In the genomic region with DNA sequence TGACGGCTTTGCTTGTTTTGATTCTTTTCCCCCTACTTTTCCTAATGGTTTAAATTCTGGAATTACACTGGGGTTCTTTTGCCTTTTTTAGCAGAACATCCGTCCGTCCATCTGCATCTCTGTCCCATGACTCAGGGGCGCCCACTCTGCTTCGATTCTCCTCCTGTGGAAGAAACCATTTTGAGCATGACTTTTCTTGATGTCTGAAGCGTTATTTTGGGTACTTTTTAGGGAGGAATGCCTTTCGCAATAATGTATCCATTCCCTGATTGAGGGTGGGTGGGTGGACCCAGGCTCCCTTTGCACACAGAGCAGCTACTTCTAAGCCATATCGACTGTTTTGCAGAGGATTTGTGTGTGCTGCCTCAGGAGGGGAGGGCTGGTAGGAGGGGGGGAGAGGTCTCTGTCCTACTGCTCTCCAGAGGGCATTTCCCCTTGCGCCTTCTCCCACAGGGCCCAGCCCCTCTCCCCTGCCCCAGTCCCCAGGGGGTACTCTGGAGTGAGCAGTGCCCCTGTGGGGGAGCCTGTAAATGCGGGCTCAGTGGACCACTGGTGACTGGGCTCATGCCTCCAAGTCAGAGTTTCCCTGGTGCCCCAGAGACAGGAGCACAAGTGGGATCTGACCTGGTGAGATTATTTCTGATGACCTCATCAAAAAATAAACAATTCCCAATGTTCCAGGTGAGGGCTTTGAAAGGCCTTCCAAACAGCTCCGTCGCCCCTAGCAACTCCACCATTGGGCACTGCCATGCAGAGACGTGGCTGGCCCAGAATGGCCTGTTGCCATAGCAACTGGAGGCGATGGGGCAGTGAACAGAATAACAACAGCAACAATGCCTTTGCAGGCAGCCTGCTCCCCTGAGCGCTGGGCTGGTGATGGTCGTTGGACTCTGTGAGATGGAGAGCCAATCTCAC, we compare ENCODE assay signal across 10 cellular contexts. TPM values are rescaled to one million over a fixed set of nuclear protein-coding genes. Genes with fewer than 3 reads are reported as not detected.
A peak's percentile ranks its signal among the peaks of the same experiment; 100 is the strongest.
DNase-seq lines count a peak whose midpoint lies in the region; ATAC-seq, FAIRE-seq and TF ChIP-seq lines count a peak whose summit lies in the region.
"Had no signal": no experiment of that assay in that cellular context is flagged by ENCODE, and none has a peak within 500 bp of the region (broad histone marks: within the 10 kb centered on the region; RNA-seq: fewer than 3 reads in every experiment).

No MANE protein-coding gene starts in this region.

- no peak for TF ChIP-seq RAD21 in HepG2 (CRISPR knock-in tag; IDR thresholded peaks at IDR 0.05)

- TF ChIP-seq EP300 in HepG2 (IDR thresholded peaks at IDR 0.05; ENCODE audit: low read depth in 2 of 2, low read length in 2 of 2) (no peak), HepG2 (CRISPR knock-in tag; IDR thresholded peaks at IDR 0.05; ENCODE audit: borderline replicate concordance) (no peak)

- H3K79me2 ChIP-seq in HepG2 (ENCODE audit: insufficient read depth, low read length), result no peaks in the 10 kb centered on the region

- BruUV-seq in HepG2 (replicated peaks; lab: Mats Ljungman, UMichigan), result no TSS peak

- in situ Hi-C loops in HepG2 (cut with HindIII; ENCODE audit: extremely low pct_ligation_motif_present, low pct_unique_long_range_greater_than_20kb), result loop anchor here (5.0 kb wide), 1 partner anchor 137 kb away; the partner anchor contains the start of gene APEH

- CTCF ChIA-PET in HepG2 (lab: Yijun Ruan, JAX; ENCODE audit: low intra/inter-chr PET ratio, low total read pairs), result no interaction called here

- H2AFZ ChIP-seq in HepG2 (ENCODE audit: low read length), result no peak overlapping the region

- H3K4me1 ChIP-seq in HepG2 (ENCODE audit: insufficient read depth, low read length), result peaks cover 29% of the 10 kb centered on the region

- H4K20me1 ChIP-seq in HepG2 (ENCODE audit: insufficient read depth, low read length), result no peaks in the 10 kb centered on the region

- H3K27ac ChIP-seq in HepG2 (ENCODE audit: extremely low read length, insufficient read depth, low read length) (no peak overlapping the region), temporal lobe (ENCODE audit: low read depth, low read length) (peak overlapping the region; percentile 87)

- no peak for ATAC-seq in HepG2
- ATAC-seq: activated CD8-positive, alpha-beta T cell treated with anti-CD3 and anti-CD28 coated beads for 36 hours had no signal

- no peak for TF ChIP-seq CTCF in HepG2 (CRISPR knock-in tag; IDR thresholded peaks at IDR 0.05)

- no peak overlapping the region for H3K4me2 ChIP-seq in HepG2 (ENCODE audit: low read depth, low read length)

- H3K9ac ChIP-seq in HepG2 (ENCODE audit: insufficient read depth, low read depth, low read length), result no peak overlapping the region

- no peaks in the 10 kb centered on the region for H3K27me3 ChIP-seq in HepG2 (ENCODE audit: control insufficient read depth in 1 of 2, insufficient read depth in 2 of 2, low read length in 2 of 2)

- intact Hi-C loops in HepG2 (cut with micrococcal nuclease; ENCODE audit: unreplicated experiment), result loop anchor here (5.0 kb wide), 1 partner anchor 63 kb away; the partner anchor contains the start of gene DAG1

- TF ChIP-seq POLR2A in HepG2 (IDR thresholded peaks at IDR 0.05; ENCODE audit: insufficient read depth in 1 of 2, low read depth in 2 of 2, low read length in 2 of 2), result no peak

- peaks cover 17 to 38% of the 10 kb centered on the region in 2 experiments; a peak in 4 of 5 replicates for H3K36me3 ChIP-seq in HepG2 (replicated peaks in 1 of 2; ENCODE audit: control insufficient read depth in 1 of 2, insufficient read depth in 2 of 2, low read length in 2 of 2)

- FAIRE-seq in HepG2 (lab: Jason Lieb, UNC), result no peak

- H3K9me3 ChIP-seq in HepG2 (ENCODE audit: low read length), result no peaks in the 10 kb centered on the region

- POLR2A ChIA-PET in HepG2 (lab: Yijun Ruan, JAX), result interaction anchor here (0.6 kb wide), 1 partner anchor 55 kb away, joined by 3 read pairs; no protein-coding TSS in a partner anchor

- WGBS in HepG2 (ENCODE audit: low lambda C conversion rate), result 96% methylated on average over 14 of the region's 16 CpGs

- peak; percentile 96 for DNase-seq in NCI-H146 (lab: John Stamatoyannopoulos, UW)
- DNase-seq in astrocyte of the hippocampus (ENCODE audit: low read depth, low spot score), result peak; percentile 88
- DNase-seq in HepG2 (ENCODE audit: low spot score), result peak; percentile 16
- no peak for DNase-seq in activated CD4-positive, alpha-beta T cell treated with anti-CD3 and anti-CD28 coated beads, Interleukin-2, amount 50 U/mL, for 4 hours
- no peak for DNase-seq in NCI-H1694 (lab: John Stamatoyannopoulos, UW)
- no peak for DNase-seq in activated T-cell treated with anti-CD3 and anti-CD28 coated beads, Interleukin-2, amount 50 U/mL, for 48 hours
- DNase-seq: activated CD8-positive, alpha-beta T cell treated with anti-CD3 and anti-CD28 coated beads for 36 hours; OCI-M1 had no signal

- H3K4me3 ChIP-seq in HepG2 (replicated peaks in 1 of 3; ENCODE audit: insufficient read depth in 1 of 3, low read depth in 2 of 3, low read length in 3 of 3), result no peak overlapping the region
- H3K4me3 ChIP-seq: lung had no signal

TF ChIP-seq in HepG2, 621 proteins besides CTCF, POLR2A, EP300 and RAD21 (continues in another document):
- peak; percentile 99 for TF ChIP-seq MAFF (IDR thresholded peaks at IDR 0.05; ENCODE audit: low read depth, low read length)
- no peak for TF ChIP-seq ATF1 (CRISPR knock-in tag; IDR thresholded peaks at IDR 0.05)
- no peak for TF ChIP-seq ZKSCAN1 (IDR thresholded peaks at IDR 0.05; ENCODE audit: low read length)
- no peak for TF ChIP-seq ZNF570 (CRISPR knock-in tag; IDR thresholded peaks at IDR 0.05; ENCODE audit: borderline replicate concordance)
- TF ChIP-seq, protein P1, sequence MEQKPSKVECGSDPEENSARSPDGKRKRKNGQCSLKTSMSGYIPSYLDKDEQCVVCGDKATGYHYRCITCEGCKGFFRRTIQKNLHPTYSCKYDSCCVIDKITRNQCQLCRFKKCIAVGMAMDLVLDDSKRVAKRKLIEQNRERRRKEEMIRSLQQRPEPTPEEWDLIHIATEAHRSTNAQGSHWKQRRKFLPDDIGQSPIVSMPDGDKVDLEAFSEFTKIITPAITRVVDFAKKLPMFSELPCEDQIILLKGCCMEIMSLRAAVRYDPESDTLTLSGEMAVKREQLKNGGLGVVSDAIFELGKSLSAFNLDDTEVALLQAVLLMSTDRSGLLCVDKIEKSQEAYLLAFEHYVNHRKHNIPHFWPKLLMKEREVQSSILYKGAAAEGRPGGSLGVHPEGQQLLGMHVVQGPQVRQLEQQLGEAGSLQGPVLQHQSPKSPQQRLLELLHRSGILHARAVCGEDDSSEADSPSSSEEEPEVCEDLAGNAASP (CRISPR knock-in tag; IDR thresholded peaks at IDR 0.05; ENCODE audit: borderline replicate concordance), result no peak
- TF ChIP-seq ZNF777 (CRISPR knock-in tag; IDR thresholded peaks at IDR 0.05), result no peak
- no peak for TF ChIP-seq RELA (CRISPR knock-in tag; IDR thresholded peaks at IDR 0.05)
- TF ChIP-seq MTA3 (CRISPR knock-in tag; IDR thresholded peaks at IDR 0.05), result no peak
- no peak for TF ChIP-seq ZNF143 (CRISPR knock-in tag; IDR thresholded peaks at IDR 0.05)
- peak; percentile 30; the same call in 1 of the 2 replicates for TF ChIP-seq CEBPB (IDR thresholded peaks at IDR 0.05; ENCODE audit: borderline replicate concordance, low read depth, low read length)
- peak; percentile 98 to 99 for TF ChIP-seq MAFK (conservative IDR thresholded peaks at IDR 0.05 in 1 of 2, IDR thresholded peaks at IDR 0.05 in 1 of 2; ENCODE audit: low read length in 2 of 2)
- peak; percentile 56 for TF ChIP-seq ATF7 (IDR thresholded peaks at IDR 0.05)
- TF ChIP-seq ATF7 (CRISPR knock-in tag; IDR thresholded peaks at IDR 0.05), result no peak
- TF ChIP-seq RFX5 (IDR thresholded peaks at IDR 0.05; ENCODE audit: low read depth, low read length), result peak; percentile 58
- TF ChIP-seq RFX1 (IDR thresholded peaks at IDR 0.05), result peak; percentile 79
- TF ChIP-seq E2F2 (CRISPR knock-in tag; IDR thresholded peaks at IDR 0.05; ENCODE audit: borderline replicate concordance), result no peak
- TF ChIP-seq ZNF788 (CRISPR knock-in tag; IDR thresholded peaks at IDR 0.05; ENCODE audit: borderline replicate concordance), result no peak
- no peak for TF ChIP-seq BCL6 (CRISPR knock-in tag; IDR thresholded peaks at IDR 0.05)

RNA-seq across cellular contexts. Expression of gene BSN, which starts 19.4 kb away (rescaled TPM):
- total RNA-seq in HepG2 (2016; rRNA removed; fragmentation: Illumina TruSeq; extraction: Trizol), result 0.70 and 0.86 TPM in 2 replicates
- 0.26 and 0.30 TPM in 2 replicates for total RNA-seq in HepG2 (2016; cell fraction: cytosol; rRNA removed; fragmentation: Illumina TruSeq; extraction: Trizol; ENCODE audit: low read depth)
- total RNA-seq in HepG2 (2016; cell fraction: insoluble cytoplasmic fraction; rRNA removed; fragmentation: Illumina TruSeq; extraction: Trizol), result 0.67 and 0.71 TPM in 2 replicates
- 0.28 and 0.43 TPM in 2 replicates for total RNA-seq in HepG2 (2016; cell fraction: membrane; rRNA removed; fragmentation: Illumina TruSeq; extraction: Trizol)
- 1.3 and 2.1 TPM in 2 replicates for total RNA-seq in HepG2 (2016; cell fraction: nucleus; rRNA removed; fragmentation: Illumina TruSeq; extraction: Trizol)
- 0.42 and 0.67 TPM in 2 replicates for polyA plus RNA-seq in HepG2 (2011; rRNA removed)
- polyA plus RNA-seq in HepG2 (2011; cell fraction: cytosol; rRNA removed), result 0.23 and 0.25 TPM in 2 replicates
- 3.3 TPM in 2 replicates for polyA plus RNA-seq in HepG2 (2011; cell fraction: nucleus; rRNA removed)
- 0.98 and 1.0 TPM in 2 replicates for polyA plus RNA-seq in HepG2 (2012)
- polyA plus RNA-seq in HepG2 (2016; cell fraction: cytosol; fragmentation: Illumina TruSeq; extraction: Trizol; ENCODE audit: low read depth), result 0.10 and 0.11 TPM in 2 replicates
- polyA plus RNA-seq in HepG2 (2016; cell fraction: insoluble cytoplasmic fraction; fragmentation: Illumina TruSeq; extraction: Trizol; ENCODE audit: low read depth), result 0.40 and 0.68 TPM in 2 replicates
- polyA plus RNA-seq in HepG2 (2016; cell fraction: membrane; fragmentation: Illumina TruSeq; extraction: Trizol; ENCODE audit: low read depth), result 0.08 and 0.10 TPM in 2 replicates
- 3.5 and 3.9 TPM in 2 replicates for polyA plus RNA-seq in HepG2 (2016; cell fraction: nucleus; fragmentation: Illumina TruSeq; extraction: Trizol; ENCODE audit: insufficient read depth, low read depth)
- 0.09 and 1.8 TPM in 2 replicates for polyA minus RNA-seq in HepG2 (2011; rRNA and poly(A)+ RNA removed; ENCODE audit: low replicate concordance)
- 0.88 and 1.1 TPM in 2 replicates for polyA minus RNA-seq in HepG2 (2011; cell fraction: cytosol; rRNA and poly(A)+ RNA removed)
- 1.8 and 2.2 TPM in 2 replicates for polyA minus RNA-seq in HepG2 (2011; cell fraction: nucleus; rRNA and poly(A)+ RNA removed)
- 14.3 TPM for total RNA-seq in temporal lobe

Comparison
In these comparisons a context has a peak if more than half of its experiments do, and no peak if none do; other contexts are left out.
1. DNase-seq: peak in NCI-H146 (single experiment), astrocyte of the hippocampus (single experiment) and HepG2 (single experiment); none in activated CD4-positive, alpha-beta T cell treated with anti-CD3 and anti-CD28 coated beads, Interleukin-2, amount 50 U/mL, for 4 hours (0 of 2), NCI-H1694 (single experiment) and activated T-cell treated with anti-CD3 and anti-CD28 coated beads, Interleukin-2, amount 50 U/mL, for 48 hours (0 of 2).